25 cellular contexts compared by ENCODE assay signal in genomic region chr3:15979900-15980299, GRCh38.
"Had no signal": no experiment of that assay in that cellular context is flagged by ENCODE, and none has a peak within 500 bp of the region (broad histone marks: within the 10 kb centered on the region; RNA-seq: fewer than 3 reads in every experiment).

No MANE protein-coding gene starts in this region.

- ATAC-seq: foreskin keratinocyte; naive thymus-derived CD8-positive, alpha-beta T cell had no signal

- H3K9me3 ChIP-seq: esophagus squamous epithelium, lower lobe of right lung had no signal

- H3K36me3 ChIP-seq: esophagus squamous epithelium, heart right ventricle, left lung, lower lobe of right lung had no signal

- H3K4me3 ChIP-seq: coronary artery, dorsolateral prefrontal cortex, esophagus squamous epithelium, heart right ventricle, left lung, lower lobe of right lung had no signal

- H3K4me1 Mint-ChIP-seq: naive B cell; naive thymus-derived CD8-positive, alpha-beta T cell had no signal

- H3K27ac ChIP-seq: coronary artery, epithelial cell of prostate, esophagus squamous epithelium, foreskin keratinocyte, heart right ventricle, left lung, lower lobe of right lung had no signal

- H3K4me1 ChIP-seq: left lung had no signal

- DNase-seq: dermis blood vessel endothelial cell; effector CD4-positive, alpha-beta T cell; effector memory CD4-positive, alpha-beta T cell; erythroblast; esophagus squamous epithelium; foreskin keratinocyte; glutamatergic neuron; head of caudate nucleus; heart right ventricle; hippocampal formation; left cardiac atrium; left lung; left ventricle myocardium superior; lower lobe of right lung; mesenchymal stem cell; naive B cell; naive thymus-derived CD8-positive, alpha-beta T cell had no signal

- H3K36me3 Mint-ChIP-seq: mesothelial cell of epicardium; naive B cell; naive thymus-derived CD8-positive, alpha-beta T cell had no signal

- H3K4me3 Mint-ChIP-seq: mesothelial cell of epicardium; naive B cell; naive thymus-derived CD8-positive, alpha-beta T cell had no signal

- H3K27me3 ChIP-seq: dorsolateral prefrontal cortex, esophagus squamous epithelium, foreskin keratinocyte, heart right ventricle, left lung had no signal

- FAIRE-seq: colon, frontal cortex, islet of Langerhans, keratinocyte had no signal
